ENCODE assay signal across 8 cellular contexts in the genomic region with DNA sequence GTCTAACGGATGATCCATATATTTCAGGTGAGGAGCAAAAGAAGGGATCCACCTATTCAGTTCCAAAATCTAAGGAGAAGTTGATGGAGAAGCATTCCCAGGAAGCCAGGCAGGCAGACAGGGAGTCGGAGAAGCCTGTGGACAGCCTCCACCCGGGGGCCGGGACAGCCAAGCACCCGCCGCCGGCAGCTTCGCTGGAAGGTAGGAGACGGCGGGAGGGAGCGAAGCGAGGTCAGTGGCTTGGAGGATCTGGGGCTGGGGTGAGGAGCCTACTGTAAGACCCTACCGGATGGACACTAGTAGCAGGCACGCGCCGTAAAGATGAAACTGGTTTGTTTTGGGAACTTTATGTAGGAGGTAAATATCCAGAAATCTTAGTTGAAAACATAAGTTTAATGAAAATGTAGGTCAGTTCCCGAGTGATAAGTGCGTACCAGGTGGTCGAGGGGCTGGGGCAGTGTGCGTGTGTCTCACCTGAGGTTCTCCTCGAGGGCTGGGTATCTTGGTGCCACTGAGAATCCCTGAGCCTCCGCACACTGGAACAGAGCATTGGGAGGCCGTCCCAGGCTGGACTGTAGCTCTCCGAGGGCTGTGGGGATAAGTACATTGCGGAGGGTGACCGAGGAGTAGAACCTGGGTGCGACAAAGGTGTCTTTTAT. TPM values are rescaled to one million over a fixed set of nuclear protein-coding genes. Genes with fewer than 3 reads are reported as not detected.
DNase-seq lines count a peak whose midpoint lies in the region; ATAC-seq and TF ChIP-seq lines count a peak whose summit lies in the region.

No MANE protein-coding gene starts in this region.

- no peak overlapping the region for H3K27ac ChIP-seq in SK-N-MC

- TF ChIP-seq CTCF in epithelial cell of proximal tubule (conservative IDR thresholded peaks at IDR 0.05; ENCODE audit: low read depth, low read length), result no peak
- no peak for TF ChIP-seq CTCF in nephron progenitor cell (IDR thresholded peaks at IDR 0.05)

- no peaks in the 10 kb centered on the region for H3K27me3 Mint-ChIP-seq in nephron progenitor cell (ENCODE audit: low read depth, poor library complexity)

- H3K9me3 Mint-ChIP-seq in nephron progenitor cell, result peaks cover 43% of the 10 kb centered on the region

- H3K4me1 Mint-ChIP-seq in nephron progenitor cell, result peaks cover 20% of the 10 kb centered on the region

- H3K9me3 ChIP-seq in SK-N-MC (ENCODE audit: low read depth, low read length), result no peaks in the 10 kb centered on the region

- peak overlapping the region; percentile 89 for H3K9ac ChIP-seq in SK-N-MC (ENCODE audit: insufficient read length)

- H3K4me3 ChIP-seq in SK-N-MC, result peak overlapping the region; percentile 83
- H3K4me3 ChIP-seq in epithelial cell of proximal tubule (ENCODE audit: low read depth, low read length), result peak overlapping the region; percentile 88

- peak; percentile 40 for DNase-seq in stimulated activated CD4-positive, alpha-beta T cell treated with anti-CD3 and anti-CD28 coated beads, Interleukin-15, amount 100 ng/mL, for 24 hours
- no peak for DNase-seq in stimulated activated CD4-positive, alpha-beta T cell treated with anti-CD3 and anti-CD28 coated beads, Interleukin-4, amount 100 ng/mL, for 24 hours
- DNase-seq in SK-N-MC (ENCODE audit: low read depth, low spot score), result no peak
- no peak for DNase-seq in epithelial cell of proximal tubule (ENCODE audit: low read depth)
- DNase-seq in nephron progenitor cell, result peak; percentile 36
- no peak for DNase-seq in SKM-1 treated with dmso at 0.1 percent for 144 hours (lab: John Stamatoyannopoulos, UW; ENCODE audit: unreplicated experiment)
- DNase-seq in central memory CD4-positive, alpha-beta T cell, result no peak

- peak overlapping the region; percentile 93 for H3K4me3 Mint-ChIP-seq in nephron progenitor cell

- H3K36me3 Mint-ChIP-seq in nephron progenitor cell (ENCODE audit: low read depth), result peaks cover 68% of the 10 kb centered on the region

- ATAC-seq in HG02798 (IDR thresholded peaks at IDR 0.05; ENCODE audit: poor library complexity, unreplicated experiment), result no peak

- no peak overlapping the region for H3K27ac Mint-ChIP-seq in nephron progenitor cell

- H3K36me3 ChIP-seq in SK-N-MC (ENCODE audit: insufficient read depth, low read length), result peaks cover 7% of the 10 kb centered on the region; the same call in 1 of the 2 replicates

RNA-seq across cellular contexts. Expression of gene SPATA33, which starts 0.7 kb away (rescaled TPM):
- 8.1 and 8.2 TPM in 2 replicates for total RNA-seq in epithelial cell of proximal tubule

RNA-seq across cellular contexts. Expression of gene CHMP1A, which starts 0.8 kb away (rescaled TPM):
- 132 and 160 TPM in 2 replicates for total RNA-seq in epithelial cell of proximal tubule

RNA-seq across cellular contexts. Expression of gene CDK10, which starts 28.1 kb away (rescaled TPM):
- 35.1 and 57.2 TPM in 2 replicates for total RNA-seq in epithelial cell of proximal tubule

RNA-seq across cellular contexts. Expression of gene SPATA2L, which starts 43.2 kb away (rescaled TPM):
- 16.5 and 39.3 TPM in 2 replicates for total RNA-seq in epithelial cell of proximal tubule

RNA-seq across cellular contexts. Expression of gene DPEP1, which starts 44.9 kb away (rescaled TPM):
- 0.65 and 5.0 TPM in 2 replicates for total RNA-seq in epithelial cell of proximal tubule

Comparison
In these comparisons a context has a peak if more than half of its experiments do, and no peak if none do; other contexts are left out.
1. DNase-seq: peak in stimulated activated CD4-positive, alpha-beta T cell treated with anti-CD3 and anti-CD28 coated beads, Interleukin-15, amount 100 ng/mL, for 24 hours (single experiment) and nephron progenitor cell (single experiment); none in stimulated activated CD4-positive, alpha-beta T cell treated with anti-CD3 and anti-CD28 coated beads, Interleukin-4, amount 100 ng/mL, for 24 hours (single experiment), SK-N-MC (single experiment), epithelial cell of proximal tubule (single experiment), SKM-1 treated with dmso at 0.1 percent for 144 hours (single experiment) and central memory CD4-positive, alpha-beta T cell (single experiment).